ENCODE assay signal across 11 cellular contexts in genomic region chr4:52641853-52642563, GRCh38. TPM values are rescaled to one million over a fixed set of nuclear protein-coding genes. Genes with fewer than 3 reads are reported as not detected.
DNase-seq lines count a peak whose midpoint lies in the region; ATAC-seq and TF ChIP-seq lines count a peak whose summit lies in the region.
"Had no signal": no experiment of that assay in that cellular context is flagged by ENCODE, and none has a peak within 500 bp of the region (broad histone marks: within the 10 kb centered on the region; RNA-seq: fewer than 3 reads in every experiment).

No MANE protein-coding gene starts in this region.

- H3K27ac Mint-ChIP-seq in MCF 10A (ENCODE audit: low read depth, unreplicated experiment) = peak overlapping the region; percentile 60
- H3K27ac Mint-ChIP-seq in natural killer cell = no peak overlapping the region

- H3K36me3 ChIP-seq in breast epithelium (no peaks in the 10 kb centered on the region), adipocyte (ENCODE audit: control insufficient read depth, insufficient read depth, low read length, severe bottlenecking) (no peaks in the 10 kb centered on the region), upper lobe of right lung (no peaks in the 10 kb centered on the region)
- H3K36me3 ChIP-seq: Peyer's patch had no signal

- no peak for TF ChIP-seq POLR2A in breast epithelium (IDR thresholded peaks at IDR 0.05)

- intact Hi-C loops in MCF 10A (cut with micrococcal nuclease) = no loop called here
- intact Hi-C loops in breast epithelium (cut with DNase I; ENCODE audit: low total_unique reads) = no loop called here
- intact Hi-C loops in upper lobe of right lung (cut with DNase I) = no loop called here
- intact Hi-C loops in natural killer cell (cut with micrococcal nuclease) = no loop called here

- H3K4me3 ChIP-seq in breast epithelium (no peak overlapping the region), adipocyte (ENCODE audit: low read length) (no peak overlapping the region), upper lobe of right lung (no peak overlapping the region)
- H3K4me3 ChIP-seq: BLaER1 treated with 17β-estradiol and CSF1 and Interleukin-3, amounts not matched to agents 10 nM and 100 nM; Peyer's patch had no signal

- H3K4me1 ChIP-seq in breast epithelium (peaks cover 0 to 7% of the 10 kb centered on the region in 2 donors), adipocyte (ENCODE audit: control insufficient read depth, insufficient read depth, low read length) (peaks cover 31% of the 10 kb centered on the region), upper lobe of right lung (peaks cover 14% of the 10 kb centered on the region)

- no peaks in the 10 kb centered on the region for H3K9me3 Mint-ChIP-seq in MCF 10A (ENCODE audit: unreplicated experiment)
- H3K9me3 Mint-ChIP-seq in natural killer cell = no peaks in the 10 kb centered on the region

- H3K27ac ChIP-seq in breast epithelium (peak overlapping the region in 1 of 2 donors; percentile 42), upper lobe of right lung (peak overlapping the region; percentile 21)
- H3K27ac ChIP-seq: BLaER1 treated with 17β-estradiol and CSF1 and Interleukin-3, amounts not matched to agents 10 nM and 100 nM; Peyer's patch had no signal

- no peaks in the 10 kb centered on the region for H3K9me3 ChIP-seq in breast epithelium
- no peaks in the 10 kb centered on the region for H3K9me3 ChIP-seq in adipocyte (ENCODE audit: control insufficient read depth, low read length)
- no peaks in the 10 kb centered on the region for H3K9me3 ChIP-seq in upper lobe of right lung
- H3K9me3 ChIP-seq: Peyer's patch had no signal

- H3K36me3 Mint-ChIP-seq in MCF 10A (ENCODE audit: insufficient read depth, unreplicated experiment) = no peaks in the 10 kb centered on the region
- H3K36me3 Mint-ChIP-seq in natural killer cell = no peaks in the 10 kb centered on the region

- TF ChIP-seq CTCF in MCF 10A (IDR thresholded peaks at IDR 0.05; ENCODE audit: unreplicated experiment) (no peak), breast epithelium (IDR thresholded peaks at IDR 0.05) (no peak), upper lobe of right lung (IDR thresholded peaks at IDR 0.05) (no peak), natural killer cell (IDR thresholded peaks at IDR 0.05) (no peak)

- BruUV-seq in MCF 10A (replicated peaks; lab: Mats Ljungman, UMichigan) = no TSS peak

- H3K27me3 Mint-ChIP-seq in MCF 10A (ENCODE audit: insufficient read depth, unreplicated experiment) (no peaks in the 10 kb centered on the region), natural killer cell (ENCODE audit: low read depth in 2 of 2) (no peaks in the 10 kb centered on the region)

- H3K9ac ChIP-seq in adipocyte (ENCODE audit: low read length) = no peak overlapping the region
- H3K9ac ChIP-seq: BLaER1 treated with 17β-estradiol and CSF1 and Interleukin-3, amounts not matched to agents 10 nM and 100 nM had no signal

- ATAC-seq in HG03039 (IDR thresholded peaks at IDR 0.05; ENCODE audit: unreplicated experiment) (peak; percentile 81), upper lobe of right lung (no peak), natural killer cell (no peak)

- CTCF ChIA-PET in MCF 10A (lab: Yijun Ruan, JAX) = interaction anchor here (0.6 to 4.1 kb wide), 2 partner anchors 17 to 74 kb away, joined by 3 to 24 read pairs; partner anchors contain the start of gene USP46

- DNase-seq in MCF 10A (ENCODE audit: unreplicated experiment) (peak; percentile 77), breast epithelium (ENCODE audit: low spot score in 2 of 2) (no peak), adipocyte (ENCODE audit: low read depth) (peak; percentile 27), upper lobe of right lung (no peak), NCI-H1105 treated with DMSO at 0.1 percent for 48 hours (lab: John Stamatoyannopoulos, UW) (no peak), NCI-H524 (lab: John Stamatoyannopoulos, UW) (no peak), natural killer cell (no peak)
- DNase-seq: effector CD8-positive, alpha-beta T cell; Peyer's patch had no signal

- H3K27me3 ChIP-seq in breast epithelium = no peaks in the 10 kb centered on the region
- H3K27me3 ChIP-seq in adipocyte (replicated peaks; ENCODE audit: control insufficient read depth, insufficient read depth, low read length) = no peaks in the 10 kb centered on the region
- H3K27me3 ChIP-seq in upper lobe of right lung = no peaks in the 10 kb centered on the region
- H3K27me3 ChIP-seq: BLaER1 treated with 17β-estradiol and CSF1 and Interleukin-3, amounts not matched to agents 10 nM and 100 nM; Peyer's patch had no signal

- H3K4me3 Mint-ChIP-seq in MCF 10A (ENCODE audit: unreplicated experiment) (no peak overlapping the region), natural killer cell (no peak overlapping the region)

- H3K4me1 Mint-ChIP-seq in MCF 10A (ENCODE audit: insufficient read depth, unreplicated experiment) (peaks cover 43% of the 10 kb centered on the region), natural killer cell (peaks cover 0 to 27% of the 10 kb centered on the region in 2 donors)

- POLR2A ChIA-PET in MCF 10A (lab: Yijun Ruan, JAX) = interaction anchor here (1.0 to 2.5 kb wide), 4 partner anchors 16 to 181 kb away, joined by 5 to 28 read pairs (median 10); partner anchors contain the start of gene USP46

RNA-seq across cellular contexts. Expression of gene USP46, which starts 17.1 kb away (rescaled TPM):
- 16.8 and 23.0 TPM in 2 replicates for total RNA-seq in MCF 10A (2022)
- total RNA-seq in breast epithelium = 10 to 100 TPM in 2 of 3 donors, 1 to 10 TPM in 1; 8.0 to 16.8 (median 14.1) TPM
- total RNA-seq in upper lobe of right lung = 15.4 TPM
- total RNA-seq in natural killer cell = 10 to 100 TPM in 2 of 3 donors, 1 to 10 TPM in 1; 7.8 to 11.7 (median 10.3) TPM

Comparison
In these comparisons a context has a peak if more than half of its experiments do, and no peak if none do; other contexts are left out.
1. DNase-seq: peak in MCF 10A (single experiment) and adipocyte (single experiment); none in breast epithelium (0 of 2), upper lobe of right lung (single experiment), NCI-H1105 treated with DMSO at 0.1 percent for 48 hours (single experiment), NCI-H524 (0 of 2) and natural killer cell (single experiment).